ENCODE assay signal across 9 cellular contexts in the genomic region with DNA sequence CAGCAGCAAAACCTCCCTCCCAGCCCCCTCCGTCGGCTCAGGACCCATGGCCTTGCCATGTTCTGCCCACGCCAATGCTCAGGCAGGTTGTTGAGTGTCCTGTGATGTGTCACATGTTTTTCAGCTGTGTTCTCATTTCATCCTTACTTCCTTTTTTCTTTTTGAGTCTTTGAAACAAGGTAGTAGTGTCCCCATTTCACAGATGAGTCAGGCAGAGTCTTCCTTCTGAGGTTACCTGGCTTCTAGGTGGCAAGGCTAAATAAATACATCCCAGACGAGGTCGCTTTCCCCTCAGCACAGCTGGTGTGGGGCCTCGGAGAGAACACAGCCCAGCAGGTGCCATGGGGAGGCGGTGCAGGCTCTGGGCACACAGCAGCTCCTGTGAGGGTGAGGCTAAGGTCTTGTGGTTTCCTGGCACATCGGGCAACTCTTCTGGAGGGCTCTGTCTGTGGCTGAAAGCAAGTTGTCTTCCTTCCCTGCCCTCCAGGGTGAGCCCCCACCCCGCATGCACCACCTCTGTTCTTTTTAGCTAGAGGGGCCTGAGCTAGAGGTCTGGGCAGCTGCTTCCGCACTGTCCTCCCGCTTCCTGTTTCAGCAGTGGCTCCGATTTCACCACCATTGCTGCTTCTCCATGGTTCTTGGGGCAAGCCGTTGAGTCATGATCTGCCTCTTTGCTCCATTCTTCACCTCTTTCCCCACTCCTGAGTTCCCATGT. TPM values are rescaled to one million over a fixed set of nuclear protein-coding genes. Genes with fewer than 3 reads are reported as not detected.
DNase-seq lines count a peak whose midpoint lies in the region; ATAC-seq lines count a peak whose summit lies in the region.
"Had no signal": no experiment of that assay in that cellular context is flagged by ENCODE, and none has a peak within 500 bp of the region (broad histone marks: within the 10 kb centered on the region; RNA-seq: fewer than 3 reads in every experiment).

No MANE protein-coding gene starts in this region.

- no peak overlapping the region for H3K27ac ChIP-seq in Karpas-422 (ENCODE audit: low read length)

- no peaks in the 10 kb centered on the region for H3K27me3 ChIP-seq in Karpas-422 (ENCODE audit: low read length)
- H3K27me3 ChIP-seq: gastrocnemius medialis had no signal

- DNase-seq in activated CD4-positive, alpha-beta memory T cell treated with anti-CD3 and anti-CD28 coated beads for 36 hours = peak; percentile 82
- DNase-seq in Right ventricle myocardium superior (peak; percentile 66), Karpas-422 (no peak), AG08395 (ENCODE audit: low spot score) (no peak), G401 (ENCODE audit: low spot score) (no peak), NCI-H1092 treated with DMSO at 0.1 percent for 48 hours (lab: John Stamatoyannopoulos, UW) (no peak)
- DNase-seq in stimulated activated CD4-positive, alpha-beta T cell treated with anti-CD3 and anti-CD28 coated beads, TNF-alpha, amount 100 ng/mL, for 24 hours (ENCODE audit: low read depth in 3 of 3) = peak in 2 of 3 experiments; percentile 21 to 42

- H3K27me3 Mint-ChIP-seq in activated CD4-positive, alpha-beta memory T cell treated with anti-CD3 and anti-CD28 coated beads for 36 hours = no peaks in the 10 kb centered on the region

- no peaks in the 10 kb centered on the region for H3K9me2 ChIP-seq in Karpas-422 (replicated peaks; ENCODE audit: insufficient read depth, low read length)

- H3K27ac Mint-ChIP-seq in activated CD4-positive, alpha-beta memory T cell treated with anti-CD3 and anti-CD28 coated beads for 36 hours = peak overlapping the region; percentile 94

- H3K9ac ChIP-seq in Karpas-422 (ENCODE audit: low read length) = no peak overlapping the region

- intact Hi-C loops in activated CD4-positive, alpha-beta memory T cell treated with anti-CD3 and anti-CD28 coated beads for 36 hours (cut with micrococcal nuclease) = loop anchor here (1.0 kb wide), 1 partner anchor 26 kb away; no protein-coding TSS in a partner anchor
- intact Hi-C loops in Right ventricle myocardium superior (cut with DNase I) = no loop called here

- H3K4me2 ChIP-seq in Karpas-422 (ENCODE audit: low read depth, low read length, poor library complexity, severe bottlenecking) = no peak overlapping the region

- no peaks in the 10 kb centered on the region for H3K9me3 ChIP-seq in Karpas-422 (ENCODE audit: low read length)
- H3K9me3 ChIP-seq: gastrocnemius medialis had no signal

- H4K20me1 ChIP-seq in Karpas-422 (ENCODE audit: insufficient read depth, low read depth, low read length) = peaks cover 23% of the 10 kb centered on the region

- POLR2A ChIA-PET in activated CD4-positive, alpha-beta memory T cell treated with anti-CD3 and anti-CD28 coated beads for 36 hours (lab: Charles Lee) = interaction anchor here (0.9 to 2.4 kb wide), 6 partner anchors 19 to 166 kb away, joined by 3 to 16 read pairs (median 4); a partner anchor contains a TSS

- no peak overlapping the region for H2AFZ ChIP-seq in Karpas-422 (ENCODE audit: low read length)

- peaks cover 11% of the 10 kb centered on the region; the same call in 1 of the 2 replicates for H3K79me2 ChIP-seq in Karpas-422 (ENCODE audit: low read length)

- ATAC-seq in HG03135 (IDR thresholded peaks at IDR 0.05; ENCODE audit: unreplicated experiment) = peak; percentile 57
- ATAC-seq in Right ventricle myocardium superior (ENCODE audit: poor library complexity) = peak; percentile 23
- ATAC-seq: gastrocnemius medialis had no signal

- in situ Hi-C loops in G401 (cut with HindIII; ENCODE audit: low sequenced_read_pairs) = no loop called here

- CTCF ChIA-PET in activated CD4-positive, alpha-beta memory T cell treated with anti-CD3 and anti-CD28 coated beads for 36 hours (lab: Charles Lee) = interaction anchor here (0.6 to 3.5 kb wide), 13 partner anchors 19 to 133 kb away, joined by 3 to 33 read pairs (median 4); a partner anchor contains a TSS

- peaks cover 13% of the 10 kb centered on the region; the same call in 1 of the 2 replicates for H3K36me3 ChIP-seq in Karpas-422 (ENCODE audit: insufficient read depth, low read length)

- no peak overlapping the region for H3K4me3 Mint-ChIP-seq in activated CD4-positive, alpha-beta memory T cell treated with anti-CD3 and anti-CD28 coated beads for 36 hours

- H3K9me3 Mint-ChIP-seq in activated CD4-positive, alpha-beta memory T cell treated with anti-CD3 and anti-CD28 coated beads for 36 hours = no peaks in the 10 kb centered on the region

- H3K36me3 Mint-ChIP-seq in activated CD4-positive, alpha-beta memory T cell treated with anti-CD3 and anti-CD28 coated beads for 36 hours = peaks cover 44% of the 10 kb centered on the region

- peaks cover 24% of the 10 kb centered on the region for H3K4me1 Mint-ChIP-seq in activated CD4-positive, alpha-beta memory T cell treated with anti-CD3 and anti-CD28 coated beads for 36 hours (ENCODE audit: low read depth)

- no peak overlapping the region for H3K4me3 ChIP-seq in Karpas-422 (ENCODE audit: low read length)
- H3K4me3 ChIP-seq: gastrocnemius medialis had no signal

- no peaks in the 10 kb centered on the region for H3K4me1 ChIP-seq in Karpas-422 (ENCODE audit: low read length)

RNA-seq across cellular contexts. Expression of a gene that starts 15.1 kb away (rescaled TPM):
- total RNA-seq in activated CD4-positive, alpha-beta memory T cell treated with anti-CD3 and anti-CD28 coated beads for 36 hours = under 1 TPM; 0.73 to 1.00 TPM
- total RNA-seq in Right ventricle myocardium superior = 0.70 TPM
- not detected in 2 replicates for total RNA-seq in Karpas-422 (2014; rRNA removed; shearing (Covaris generic); ENCODE audit: low replicate concordance)
- not detected in 2 replicates for total RNA-seq in G401 (2014; rRNA removed; shearing (Covaris generic))

RNA-seq across cellular contexts. Expression of a gene that starts 26.7 kb away (rescaled TPM):
- 10 to 100 TPM; 19.7 to 24.6 TPM for total RNA-seq in activated CD4-positive, alpha-beta memory T cell treated with anti-CD3 and anti-CD28 coated beads for 36 hours
- total RNA-seq in Right ventricle myocardium superior = 16.1 TPM
- total RNA-seq in Karpas-422 (2014; rRNA removed; shearing (Covaris generic); ENCODE audit: low replicate concordance) = 3.8 and 11.8 TPM in 2 replicates
- not detected in 2 replicates for total RNA-seq in G401 (2014; rRNA removed; shearing (Covaris generic))

RNA-seq across cellular contexts. Expression of a gene that starts 42.5 kb away (rescaled TPM):
- total RNA-seq in activated CD4-positive, alpha-beta memory T cell treated with anti-CD3 and anti-CD28 coated beads for 36 hours = 100 to 1,000 TPM; 237 to 238 TPM
- 113 TPM for total RNA-seq in Right ventricle myocardium superior
- 34.4 and 94.9 TPM in 2 replicates for total RNA-seq in Karpas-422 (2014; rRNA removed; shearing (Covaris generic); ENCODE audit: low replicate concordance)
- 101 and 123 TPM in 2 replicates for total RNA-seq in G401 (2014; rRNA removed; shearing (Covaris generic))

Comparison
In these comparisons a context has a peak if more than half of its experiments do, and no peak if none do; other contexts are left out.
1. DNase-seq: peak in activated CD4-positive, alpha-beta memory T cell treated with anti-CD3 and anti-CD28 coated beads for 36 hours (single experiment), Right ventricle myocardium superior (single experiment) and stimulated activated CD4-positive, alpha-beta T cell treated with anti-CD3 and anti-CD28 coated beads, TNF-alpha, amount 100 ng/mL, for 24 hours (2 of 3); none in Karpas-422 (single experiment), AG08395 (single experiment), G401 (single experiment) and NCI-H1092 treated with DMSO at 0.1 percent for 48 hours (single experiment).